7 cellular contexts compared by ENCODE assay signal in the genomic region with DNA sequence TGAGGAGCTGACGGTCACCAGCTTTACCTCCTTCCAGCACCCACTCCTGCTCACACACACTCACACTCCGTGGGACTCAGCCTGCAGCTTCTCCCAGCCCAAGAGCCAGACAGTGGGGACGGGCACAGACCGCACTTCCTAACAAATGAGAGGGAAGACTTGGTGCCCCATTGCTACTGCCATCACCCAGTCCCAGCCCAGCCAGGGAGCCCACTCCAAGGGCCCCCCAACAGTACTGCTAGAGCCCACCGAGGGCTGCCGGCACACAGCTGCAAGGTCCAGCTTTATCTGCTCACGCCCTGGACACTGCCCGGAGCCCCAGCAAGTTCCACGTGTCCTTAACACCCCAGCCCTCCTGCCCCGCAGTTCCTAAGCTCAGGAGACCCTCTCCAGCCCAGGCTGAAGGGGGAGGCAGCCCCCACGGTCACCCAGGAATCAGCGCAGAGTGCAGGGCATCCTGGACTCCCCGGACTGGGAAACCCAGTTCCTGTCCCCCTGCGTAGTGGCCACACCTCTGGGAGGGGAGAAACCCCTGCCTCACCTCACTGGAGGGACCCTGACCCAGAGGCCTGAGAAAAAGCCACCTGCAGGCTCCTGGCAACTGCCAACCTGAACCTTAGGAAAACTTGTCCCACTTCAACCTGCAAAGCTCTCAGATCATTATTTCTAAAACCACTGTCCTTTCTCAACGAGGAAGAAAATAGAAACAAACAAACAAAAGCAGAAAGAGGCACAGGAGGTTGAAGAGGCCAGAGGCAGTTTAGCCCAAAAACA. TPM values are rescaled to one million over a fixed set of nuclear protein-coding genes. Genes with fewer than 3 reads are reported as not detected.
A peak's percentile ranks its signal among the peaks of the same experiment; 100 is the strongest.
DNase-seq lines count a peak whose midpoint lies in the region; ATAC-seq and TF ChIP-seq lines count a peak whose summit lies in the region.
"Not testable (repeated sequence)": the region's sequence is repeated elsewhere in the genome, so short reads cannot be mapped to it uniquely, and the experiment has no call there.

No MANE protein-coding gene starts in this region.

- in situ Hi-C loops in GM23248 (cut with MboI): loop anchor here (25.0 kb wide), 3 partner anchors 220 to 495 kb away; partner anchors contain the start of genes EMC4 and LPCAT4

- H3K4me1 Mint-ChIP-seq in activated T-helper 1 cell treated with anti-CD3 and anti-CD28 coated beads, Interleukin-12 subunit alpha, Interleukin-12 subunit beta, Interleukin-2, Interleukin-4 antibody, amounts not matched to agents 30 ng/mL and 10 ng/mL and 1 ng/mL, durations not matched to agents 14 hours and 24 hours and 36 hours (ENCODE audit: low read depth): peaks cover 51% of the 10 kb centered on the region
- peaks cover 19 to 50% (median 41%) of the 10 kb centered on the region in 3 donors for H3K4me1 Mint-ChIP-seq in naive B cell

- not testable (repeated sequence) for H3K36me3 ChIP-seq in GM23248 (ENCODE audit: low read depth); PC-9 (ENCODE audit: low read depth); colonic mucosa; right atrium auricular region

- H3K9me3 Mint-ChIP-seq in activated T-helper 1 cell treated with anti-CD3 and anti-CD28 coated beads, Interleukin-12 subunit alpha, Interleukin-12 subunit beta, Interleukin-2, Interleukin-4 antibody, amounts not matched to agents 30 ng/mL and 10 ng/mL and 1 ng/mL, durations not matched to agents 14 hours and 24 hours and 36 hours; naive B cell: not testable (repeated sequence)

- not testable (repeated sequence) for H3K9me2 ChIP-seq in GM23248 (ENCODE audit: insufficient read depth); PC-9 (ENCODE audit: insufficient read depth)

- H3K27ac ChIP-seq in GM23248, PC-9, colonic mucosa: not testable (repeated sequence)
- H3K27ac ChIP-seq in right atrium auricular region (peak overlapping the region in 1 of 2 donors; percentile 67), skin epidermis (peak overlapping the region in 2 of 21 experiments; percentile 56 to 68)

- H3K4me3 ChIP-seq in GM23248: peak overlapping the region; percentile 79
- H3K4me3 ChIP-seq in PC-9: peak overlapping the region; percentile 68
- peak overlapping the region; percentile 82 for H3K4me3 ChIP-seq in colonic mucosa
- peak overlapping the region; percentile 54 to 85 for H3K4me3 ChIP-seq in right atrium auricular region
- H3K4me3 ChIP-seq in skin epidermis: peak overlapping the region; percentile 68 to 88 (median 77)

- H3K4me2 ChIP-seq in GM23248 (ENCODE audit: unreplicated experiment) (peak overlapping the region; percentile 73), PC-9 (peak overlapping the region; percentile 89)

- intact Hi-C loops in PC-9 (cut with micrococcal nuclease; ENCODE audit: unreplicated experiment) (loop anchor here (5.0 kb wide), 1 partner anchor 360 kb away; no protein-coding TSS in a partner anchor), colonic mucosa (cut with DNase I) (loop anchor here (5.0 to 10.0 kb wide), 2 partner anchors 70 to 517 kb away; no protein-coding TSS in a partner anchor)
- intact Hi-C loops in activated T-helper 1 cell treated with anti-CD3 and anti-CD28 coated beads, Interleukin-12 subunit alpha, Interleukin-12 subunit beta, Interleukin-2, Interleukin-4 antibody, amounts not matched to agents 30 ng/mL and 10 ng/mL and 1 ng/mL, durations not matched to agents 14 hours and 24 hours and 36 hours (cut with micrococcal nuclease): loop anchor here (2.0 to 10.0 kb wide), 5 partner anchors 67 to 517 kb away; partner anchors contain the start of genes EMC7 and PGBD4

- peaks cover 13% of the 10 kb centered on the region for H3K27me3 Mint-ChIP-seq in activated T-helper 1 cell treated with anti-CD3 and anti-CD28 coated beads, Interleukin-12 subunit alpha, Interleukin-12 subunit beta, Interleukin-2, Interleukin-4 antibody, amounts not matched to agents 30 ng/mL and 10 ng/mL and 1 ng/mL, durations not matched to agents 14 hours and 24 hours and 36 hours (ENCODE audit: insufficient read depth)
- not testable (repeated sequence) for H3K27me3 Mint-ChIP-seq in naive B cell

- TF ChIP-seq CTCF in PC-9 (conservative IDR thresholded peaks at IDR 0.05); colonic mucosa (IDR thresholded peaks at IDR 0.05); right atrium auricular region (IDR thresholded peaks at IDR 0.05): not testable (repeated sequence)

- WGBS in GM23248 (ENCODE audit: low coverage in 1 of 2, low lambda C conversion rate in 2 of 2, missing lambda C conversion rate in 2 of 2), 2 experiments: 87 to 88% methylated on average over 13 to 14 of the region's 15 CpGs

- H4K20me1 ChIP-seq in GM23248 (ENCODE audit: insufficient read depth); PC-9 (ENCODE audit: insufficient read depth): not testable (repeated sequence)

- H2AFZ ChIP-seq in GM23248 (peak overlapping the region; percentile 88), PC-9 (peak overlapping the region; percentile 82)

- not testable (repeated sequence) for H3K9ac ChIP-seq in GM23248; colonic mucosa (ENCODE audit: low read depth in 2 of 2, low read length in 2 of 2)

- not testable (repeated sequence) for DNase-seq in GM23248; PC-9; activated T-helper 1 cell treated with anti-CD3 and anti-CD28 coated beads, Interleukin-12 subunit alpha, Interleukin-12 subunit beta, Interleukin-2, Interleukin-4 antibody, amounts not matched to agents 30 ng/mL and 10 ng/mL and 1 ng/mL, durations not matched to agents 14 hours and 24 hours and 36 hours (ENCODE audit: low spot score); colonic mucosa; right atrium auricular region (ENCODE audit: low spot score); naive B cell

- CTCF ChIA-PET in PC-9 (lab: Charles Lee): not testable (repeated sequence)

- not testable (repeated sequence) for H3F3A ChIP-seq in GM23248 (ENCODE audit: insufficient read depth); PC-9 (ENCODE audit: insufficient read depth, low read depth)

- not testable (repeated sequence) for H3K9me3 ChIP-seq in GM23248 (ENCODE audit: low read depth); PC-9 (ENCODE audit: insufficient read depth, low read depth); colonic mucosa; right atrium auricular region

- peaks cover 12% of the 10 kb centered on the region for H3K36me3 Mint-ChIP-seq in activated T-helper 1 cell treated with anti-CD3 and anti-CD28 coated beads, Interleukin-12 subunit alpha, Interleukin-12 subunit beta, Interleukin-2, Interleukin-4 antibody, amounts not matched to agents 30 ng/mL and 10 ng/mL and 1 ng/mL, durations not matched to agents 14 hours and 24 hours and 36 hours (ENCODE audit: low read depth)
- not testable (repeated sequence) for H3K36me3 Mint-ChIP-seq in naive B cell

- H3K79me2 ChIP-seq in GM23248 (ENCODE audit: insufficient read depth); PC-9 (ENCODE audit: low read depth): not testable (repeated sequence)

- not testable (repeated sequence) for H3K27me3 ChIP-seq in GM23248 (replicated peaks; ENCODE audit: insufficient read depth); PC-9 (ENCODE audit: insufficient read depth, low read depth); colonic mucosa; right atrium auricular region

- POLR2A ChIA-PET in PC-9 (lab: Charles Lee; ENCODE audit: unreplicated experiment): not testable (repeated sequence)

- H3K4me1 ChIP-seq in GM23248 (ENCODE audit: insufficient read depth); PC-9 (replicated peaks; ENCODE audit: insufficient read depth); colonic mucosa: not testable (repeated sequence)
- peaks cover 0 to 31% of the 10 kb centered on the region in 2 donors for H3K4me1 ChIP-seq in right atrium auricular region

- H3K27ac Mint-ChIP-seq in activated T-helper 1 cell treated with anti-CD3 and anti-CD28 coated beads, Interleukin-12 subunit alpha, Interleukin-12 subunit beta, Interleukin-2, Interleukin-4 antibody, amounts not matched to agents 30 ng/mL and 10 ng/mL and 1 ng/mL, durations not matched to agents 14 hours and 24 hours and 36 hours: peak overlapping the region; percentile 91
- H3K27ac Mint-ChIP-seq in naive B cell: peak overlapping the region in 3 of 6 donors; percentile 44 to 84 (median 66)

- peak overlapping the region; percentile 94 for H3K4me3 Mint-ChIP-seq in activated T-helper 1 cell treated with anti-CD3 and anti-CD28 coated beads, Interleukin-12 subunit alpha, Interleukin-12 subunit beta, Interleukin-2, Interleukin-4 antibody, amounts not matched to agents 30 ng/mL and 10 ng/mL and 1 ng/mL, durations not matched to agents 14 hours and 24 hours and 36 hours
- H3K4me3 Mint-ChIP-seq in naive B cell: peak overlapping the region; percentile 81 to 92 (median 86)

- BruUV-seq in PC-9 (replicated peaks; lab: Mats Ljungman, UMichigan): TSS peak; percentile 32

- not testable (repeated sequence) for ATAC-seq in naive B cell (ENCODE audit: low read depth in 2 of 2)

RNA-seq across cellular contexts. Expression of gene GOLGA8B, which starts 1.6 kb away (rescaled TPM):
- 13.5 and 29.2 TPM in 2 replicates for total RNA-seq in GM23248 (2014; rRNA removed; shearing (Covaris generic))
- polyA plus RNA-seq in GM23248 (2016; fragmentation: Nextera tagmentation; extraction: Ambion mirVana) (17.5 and 19.8 TPM in 2 replicates), naive B cell (ENCODE audit: low read depth in 6 of 6) (10 to 100 TPM in 2 of 6 donors, 1 to 10 TPM in 4; 2.7 to 11.7 (median 8.0) TPM)
- total RNA-seq in PC-9 (2021) (67.3 and 77.8 TPM in 2 replicates), colonic mucosa (10 to 100 TPM; 10.2 to 20.7 TPM), right atrium auricular region (10 to 100 TPM; 10.3 to 24.6 TPM)
- total RNA-seq in activated T-helper 1 cell treated with anti-CD3 and anti-CD28 coated beads, Interleukin-12 subunit alpha, Interleukin-12 subunit beta, Interleukin-2, Interleukin-4 antibody, amounts not matched to agents 30 ng/mL and 10 ng/mL and 1 ng/mL, durations not matched to agents 14 hours and 24 hours and 36 hours: 228 and 239 TPM in 2 replicates
